Comparison of ENCODE assay signal across 8 cellular contexts in genomic region chr11:69636512-69636866, GRCh38. TPM values are rescaled to one million over a fixed set of nuclear protein-coding genes. Genes with fewer than 3 reads are reported as not detected.
DNase-seq lines count a peak whose midpoint lies in the region; ATAC-seq and TF ChIP-seq lines count a peak whose summit lies in the region.

No MANE protein-coding gene starts in this region.

- H3K27ac ChIP-seq in PC-9, result peak overlapping the region; percentile 93
- H3K27ac ChIP-seq in muscle layer of duodenum (ENCODE audit: low read length), result no peak overlapping the region

- H3K36me3 ChIP-seq in Caco-2 (ENCODE audit: control insufficient read depth, insufficient read depth, low read length) (no peaks in the 10 kb centered on the region), PC-9 (ENCODE audit: low read depth) (no peaks in the 10 kb centered on the region), muscle layer of duodenum (ENCODE audit: control insufficient read depth in 1 of 2, insufficient read depth in 2 of 2, low read length in 2 of 2) (no peaks in the 10 kb centered on the region)

- TF ChIP-seq CTCF in Caco-2 (IDR thresholded peaks at IDR 0.05; ENCODE audit: insufficient read depth in 1 of 2, low read depth in 1 of 2, low read length in 1 of 2, severe bottlenecking in 1 of 2, unreplicated experiment in 1 of 2) (no peak), PC-9 (conservative IDR thresholded peaks at IDR 0.05) (no peak), fibroblast of mammary gland (conservative IDR thresholded peaks at IDR 0.05; ENCODE audit: control insufficient read depth, insufficient read depth, low read depth, low read length) (no peak)

- BruUV-seq in Caco-2 (replicated peaks; lab: Mats Ljungman, UMichigan) (no TSS peak), PC-9 (replicated peaks; lab: Mats Ljungman, UMichigan) (no TSS peak)

- no peaks in the 10 kb centered on the region for H3K27me3 Mint-ChIP-seq in Caco-2 (ENCODE audit: insufficient read depth, unreplicated experiment)
- peaks cover 88% of the 10 kb centered on the region for H3K27me3 Mint-ChIP-seq in activated naive CD4-positive, alpha-beta T cell treated with anti-CD3 and anti-CD28 coated beads, Interleukin-2, amount 10 ng/mL, durations not matched to agents 7 days and 5 days

- H3K79me2 ChIP-seq in PC-9 (ENCODE audit: low read depth), result peaks cover 28% of the 10 kb centered on the region

- H3K4me2 ChIP-seq in PC-9, result peak overlapping the region; percentile 86

- H3K36me3 Mint-ChIP-seq in Caco-2 (ENCODE audit: insufficient read depth, unreplicated experiment), result peaks cover 54% of the 10 kb centered on the region
- H3K36me3 Mint-ChIP-seq in activated naive CD4-positive, alpha-beta T cell treated with anti-CD3 and anti-CD28 coated beads, Interleukin-2, amount 10 ng/mL, durations not matched to agents 7 days and 5 days, result no peaks in the 10 kb centered on the region

- H3K4me3 ChIP-seq in Caco-2 (ENCODE audit: low read depth, low read length) (peak overlapping the region; percentile 73), PC-9 (peak overlapping the region; percentile 99), fibroblast of mammary gland (ENCODE audit: control insufficient read depth, low read depth, low read length) (peak overlapping the region; percentile 25), muscle layer of duodenum (ENCODE audit: low read depth in 1 of 2, low read length in 2 of 2) (peak overlapping the region; percentile 19 to 53)

- CTCF ChIA-PET in Caco-2 (lab: Charles Lee), result no interaction called here
- CTCF ChIA-PET in PC-9 (lab: Charles Lee), result interaction anchor here (0.6 to 1.0 kb wide), 3 partner anchors 119 to 171 kb away, joined by 3 to 4 read pairs (median 3); no protein-coding TSS in a partner anchor
- CTCF ChIA-PET in activated naive CD4-positive, alpha-beta T cell treated with anti-CD3 and anti-CD28 coated beads, Interleukin-2, amount 10 ng/mL, durations not matched to agents 7 days and 5 days (lab: Charles Lee), result no interaction called here

- no peaks in the 10 kb centered on the region for H3K27me3 ChIP-seq in Caco-2 (replicated peaks; ENCODE audit: control insufficient read depth, insufficient read depth, low read length)
- H3K27me3 ChIP-seq in PC-9 (ENCODE audit: insufficient read depth, low read depth), result no peaks in the 10 kb centered on the region
- peaks cover 7% of the 10 kb centered on the region for H3K27me3 ChIP-seq in muscle layer of duodenum (ENCODE audit: low read depth, low read length)

- H3K9me2 ChIP-seq in PC-9 (ENCODE audit: insufficient read depth), result no peaks in the 10 kb centered on the region

- peaks cover 32% of the 10 kb centered on the region for H3F3A ChIP-seq in PC-9 (ENCODE audit: insufficient read depth, low read depth)

- peak overlapping the region; percentile 97 for H3K27ac Mint-ChIP-seq in Caco-2 (ENCODE audit: unreplicated experiment)
- no peak overlapping the region for H3K27ac Mint-ChIP-seq in activated naive CD4-positive, alpha-beta T cell treated with anti-CD3 and anti-CD28 coated beads, Interleukin-2, amount 10 ng/mL, durations not matched to agents 7 days and 5 days

- peak overlapping the region; percentile 81 for H2AFZ ChIP-seq in PC-9

- POLR2A ChIA-PET in Caco-2 (lab: Charles Lee), result interaction anchor here (1.0 to 1.8 kb wide), 3 partner anchors 35 to 194 kb away, joined by 3 to 6 read pairs (median 4); no protein-coding TSS in a partner anchor
- POLR2A ChIA-PET in PC-9 (lab: Charles Lee; ENCODE audit: unreplicated experiment), result interaction anchor here (0.7 kb wide), 1 partner anchor 366 kb away, joined by 3 read pairs; no protein-coding TSS in a partner anchor

- H3K4me1 ChIP-seq in Caco-2 (peaks cover 19% of the 10 kb centered on the region), PC-9 (replicated peaks; ENCODE audit: insufficient read depth) (peaks cover 22% of the 10 kb centered on the region; the same call in 1 of the 2 replicates), muscle layer of duodenum (ENCODE audit: control insufficient read depth in 1 of 2, insufficient read depth in 2 of 2, low read length in 2 of 2) (peaks cover 4 to 50% of the 10 kb centered on the region in 2 donors)

- intact Hi-C loops in Caco-2 (cut with micrococcal nuclease; ENCODE audit: unreplicated experiment) (loop anchor here (1.0 to 2.0 kb wide), 2 partner anchors 35 to 200 kb away; no protein-coding TSS in a partner anchor), PC-9 (cut with micrococcal nuclease; ENCODE audit: unreplicated experiment) (loop anchor here (5.0 kb wide), 1 partner anchor 94 kb away; no protein-coding TSS in a partner anchor)

- ATAC-seq in SK-N-SH treated with all-trans-retinoic acid at 6 μM for 48 hours, result no peak

- H3K4me3 Mint-ChIP-seq in Caco-2 (ENCODE audit: unreplicated experiment), result peak overlapping the region; percentile 96
- no peak overlapping the region for H3K4me3 Mint-ChIP-seq in activated naive CD4-positive, alpha-beta T cell treated with anti-CD3 and anti-CD28 coated beads, Interleukin-2, amount 10 ng/mL, durations not matched to agents 7 days and 5 days

- H3K4me1 Mint-ChIP-seq in Caco-2 (ENCODE audit: low read depth, unreplicated experiment), result peaks cover 25% of the 10 kb centered on the region
- H3K4me1 Mint-ChIP-seq in activated naive CD4-positive, alpha-beta T cell treated with anti-CD3 and anti-CD28 coated beads, Interleukin-2, amount 10 ng/mL, durations not matched to agents 7 days and 5 days, result peaks cover 27% of the 10 kb centered on the region

- H4K20me1 ChIP-seq in PC-9 (ENCODE audit: insufficient read depth), result no peaks in the 10 kb centered on the region

- H3K9me3 Mint-ChIP-seq in Caco-2 (ENCODE audit: unreplicated experiment), result no peaks in the 10 kb centered on the region
- no peaks in the 10 kb centered on the region for H3K9me3 Mint-ChIP-seq in activated naive CD4-positive, alpha-beta T cell treated with anti-CD3 and anti-CD28 coated beads, Interleukin-2, amount 10 ng/mL, durations not matched to agents 7 days and 5 days

- H3K9me3 ChIP-seq in Caco-2, result no peaks in the 10 kb centered on the region
- no peaks in the 10 kb centered on the region for H3K9me3 ChIP-seq in PC-9 (ENCODE audit: insufficient read depth, low read depth)
- H3K9me3 ChIP-seq in muscle layer of duodenum (ENCODE audit: control insufficient read depth in 1 of 2, low read length in 2 of 2), result no peaks in the 10 kb centered on the region

- DNase-seq in Caco-2 (peak; percentile 97 to 98), PC-9 (peak; percentile 73 to 94), fibroblast of mammary gland (ENCODE audit: low read depth) (peak; percentile 87)
- no peak for DNase-seq in stimulated activated naive CD4-positive, alpha-beta T cell treated with Interleukin-2 at 50 U/mL for 16 hours (lab: John Stamatoyannopoulos, UW)
- DNase-seq in activated naive CD4-positive, alpha-beta T cell treated with anti-CD3 and anti-CD28 coated beads, Interleukin-2, amount 10 ng/mL, durations not matched to agents 7 days and 5 days, result no peak
- DNase-seq in activated effector memory CD4-positive, alpha-beta T cell treated with Interleukin-2 at 50 U/mL for 16 hours, result no peak

TF ChIP-seq in SK-N-SH treated with all-trans-retinoic acid at 6 μM for 48 hours, 23 proteins besides CTCF, POLR2A, EP300 and RAD21:
- no peak for TF ChIP-seq TCF4 (CRISPR knock-in tag; IDR thresholded peaks at IDR 0.05; ENCODE audit: borderline replicate concordance)
- no peak for TF ChIP-seq CSDC2 (CRISPR knock-in tag; IDR thresholded peaks at IDR 0.05)
- no peak for TF ChIP-seq TOX (CRISPR knock-in tag; IDR thresholded peaks at IDR 0.05; ENCODE audit: borderline replicate concordance)
- no peak for TF ChIP-seq TSHZ2 (CRISPR knock-in tag; IDR thresholded peaks at IDR 0.05)
- TF ChIP-seq ARNTL (CRISPR knock-in tag; IDR thresholded peaks at IDR 0.05; ENCODE audit: borderline replicate concordance, low read depth), result no peak
- TF ChIP-seq BACH2 (CRISPR knock-in tag; IDR thresholded peaks at IDR 0.05; ENCODE audit: borderline replicate concordance), result no peak
- no peak for TF ChIP-seq ISL1 (CRISPR knock-in tag; IDR thresholded peaks at IDR 0.05)
- no peak for TF ChIP-seq SNAI2 (CRISPR knock-in tag; IDR thresholded peaks at IDR 0.05)
- no peak for TF ChIP-seq OSR1 (CRISPR knock-in tag; IDR thresholded peaks at IDR 0.05)
- no peak for TF ChIP-seq CREB5 (CRISPR knock-in tag; IDR thresholded peaks at IDR 0.05; ENCODE audit: low read depth)
- no peak for TF ChIP-seq ZC3H10 (CRISPR knock-in tag; IDR thresholded peaks at IDR 0.05)

RNA-seq across cellular contexts. Expression of gene CCND1, which starts 4.5 kb away (rescaled TPM):
- total RNA-seq in Caco-2 (2022) (288 and 331 TPM in 2 replicates), PC-9 (2021) (346 and 586 TPM in 2 replicates)

RNA-seq across cellular contexts. Expression of gene LTO1, which starts 38.7 kb away (rescaled TPM):
- total RNA-seq in Caco-2 (2022), result 49.3 and 51.3 TPM in 2 replicates
- 41.1 and 50.3 TPM in 2 replicates for total RNA-seq in PC-9 (2021)

Comparison
In these comparisons a context has a peak if more than half of its experiments do, and no peak if none do; other contexts are left out.
1. DNase-seq: peak in Caco-2 (2 of 2), PC-9 (2 of 2) and fibroblast of mammary gland (single experiment); none in stimulated activated naive CD4-positive, alpha-beta T cell treated with Interleukin-2 at 50 U/mL for 16 hours (single experiment), activated naive CD4-positive, alpha-beta T cell treated with anti-CD3 and anti-CD28 coated beads, Interleukin-2, amount 10 ng/mL, durations not matched to agents 7 days and 5 days (single experiment) and activated effector memory CD4-positive, alpha-beta T cell treated with Interleukin-2 at 50 U/mL for 16 hours (single experiment).
2. H3K4me3 ChIP-seq: peak in every context shown above with its lines; median percentile 99 in PC-9; 73 in Caco-2; 36 in muscle layer of duodenum; 25 in fibroblast of mammary gland.